28 cellular contexts compared by ENCODE assay signal in genomic region chr4:60133414-60133813, GRCh38.
DNase-seq lines count a peak whose midpoint lies in the region; ATAC-seq, FAIRE-seq and TF ChIP-seq lines count a peak whose summit lies in the region.
"Had no signal": no experiment of that assay in that cellular context is flagged by ENCODE, and none has a peak within 500 bp of the region (broad histone marks: within the 10 kb centered on the region; RNA-seq: fewer than 3 reads in every experiment).

No MANE protein-coding gene starts in this region.

- DNase-seq in DMS53 (lab: John Stamatoyannopoulos, UW) (peak; percentile 5), DMS53 treated with DMSO at 0.1 percent for 48 hours (lab: John Stamatoyannopoulos, UW; ENCODE audit: unreplicated experiment) (no peak), astrocyte of the cerebellum (ENCODE audit: low read depth) (peak; percentile 8), foreskin keratinocyte (peak; percentile 67 to 82), D721Med (ENCODE audit: insufficient read length, low spot score) (no peak), mucosa of gallbladder (ENCODE audit: low spot score) (no peak), hepatic stellate cell (ENCODE audit: low spot score) (no peak)
- DNase-seq: activated CD4-positive, alpha-beta T cell treated with anti-CD3 and anti-CD28 coated beads, Interleukin-2, amount 50 U/mL, for 1 hour; COR-L47; hypothalamus; kidney; MM.1S; NCI-H1436 treated with DMSO at 0.1 percent for 48 hours; NCI-H2171; NCI-H526; RPMI8226; stimulated activated CD4-positive, alpha-beta T cell treated with anti-CD3 and anti-CD28 coated beads, Interleukin-2, amount 100 ng/mL, for 48 hours; stimulated activated naive CD4-positive, alpha-beta T cell had no signal

- in situ Hi-C loops in astrocyte of the cerebellum (cut with HindIII; ENCODE audit: low sequenced_read_pairs): no loop called here

- peaks cover 14% of the 10 kb centered on the region for H3K4me1 ChIP-seq in foreskin keratinocyte
- H3K4me1 ChIP-seq: breast epithelium had no signal

- ATAC-seq in foreskin keratinocyte: peak; percentile 84
- ATAC-seq in HG03520 (IDR thresholded peaks at IDR 0.05; ENCODE audit: unreplicated experiment): no peak
- ATAC-seq: SK-N-SH treated with all-trans-retinoic acid at 6 μM for 48 hours had no signal

- no peak for TF ChIP-seq CTCF in astrocyte of the cerebellum (IDR thresholded peaks at IDR 0.05; ENCODE audit: low read depth, low read length, missing control alignments)
- no peak for TF ChIP-seq CTCF in foreskin keratinocyte (conservative IDR thresholded peaks at IDR 0.05)
- no peak for TF ChIP-seq CTCF in D721Med (IDR thresholded peaks at IDR 0.05; ENCODE audit: insufficient read depth, missing control alignments)

- no peak overlapping the region for H3K4me3 ChIP-seq in astrocyte of the cerebellum (ENCODE audit: low read depth, low read length)
- H3K4me3 ChIP-seq: breast epithelium, coronary artery had no signal

- H3K27me3 ChIP-seq in foreskin keratinocyte: no peaks in the 10 kb centered on the region
- H3K27me3 ChIP-seq: breast epithelium had no signal

- H3K27ac ChIP-seq in foreskin keratinocyte: no peak overlapping the region
- H3K27ac ChIP-seq: 22Rv1, breast epithelium, coronary artery, HL-60, VCaP had no signal

- no peak for FAIRE-seq in D721Med (lab: Jason Lieb, UNC)
- FAIRE-seq: endometrium, GM19239, H1, kidney had no signal

Comparison
In these comparisons a context has a peak if more than half of its experiments do, and no peak if none do; other contexts are left out.
1. DNase-seq: peak in DMS53 (single experiment), astrocyte of the cerebellum (single experiment) and foreskin keratinocyte (2 of 2); none in DMS53 treated with DMSO at 0.1 percent for 48 hours (single experiment), D721Med (single experiment), mucosa of gallbladder (single experiment) and hepatic stellate cell (single experiment).